In the genomic region with DNA sequence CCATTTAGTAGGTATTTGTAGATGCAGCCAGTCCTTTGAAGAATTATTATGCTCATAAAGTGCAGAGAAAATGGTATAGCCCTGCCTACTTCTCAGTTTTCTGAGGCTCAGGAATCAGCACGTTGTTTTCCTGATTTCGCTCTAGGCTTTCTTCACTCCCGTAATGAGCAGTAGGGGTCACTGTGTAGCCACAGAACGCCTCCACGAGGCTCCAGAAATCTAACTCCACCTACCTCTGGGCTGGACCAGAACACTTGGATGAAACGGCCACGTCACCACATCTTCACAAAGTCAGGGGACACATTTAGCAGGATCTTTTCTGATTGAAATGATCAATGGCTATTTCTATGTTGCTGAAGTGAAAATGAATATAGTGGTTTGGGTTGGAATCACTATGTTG, we compare ENCODE assay signal across 8 cellular contexts. TPM values are rescaled to one million over a fixed set of nuclear protein-coding genes. Genes with fewer than 3 reads are reported as not detected.
A peak's percentile ranks its signal among the peaks of the same experiment; 100 is the strongest.
DNase-seq lines count a peak whose midpoint lies in the region; ATAC-seq and TF ChIP-seq lines count a peak whose summit lies in the region.

No MANE protein-coding gene starts in this region.

- H3K27ac ChIP-seq in coronary artery (no peak overlapping the region), left lung (no peak overlapping the region)

- in situ Hi-C loops in G401 (cut with HindIII; ENCODE audit: low sequenced_read_pairs) = no loop called here

- H3K4me1 Mint-ChIP-seq in activated CD4-positive, alpha-beta T cell treated with anti-CD3 and anti-CD28 coated beads for 36 hours = peaks cover 3% of the 10 kb centered on the region

- H3K27me3 Mint-ChIP-seq in activated CD4-positive, alpha-beta T cell treated with anti-CD3 and anti-CD28 coated beads for 36 hours = peaks cover 15% of the 10 kb centered on the region

- H3K9me3 ChIP-seq in left lung = no peaks in the 10 kb centered on the region

- no peaks in the 10 kb centered on the region for H3K4me1 ChIP-seq in left lung

- TF ChIP-seq CTCF in coronary artery (IDR thresholded peaks at IDR 0.05) (peak; percentile 51), left lung (IDR thresholded peaks at IDR 0.05) (peak; percentile 71)

- CTCF ChIA-PET in activated CD4-positive, alpha-beta T cell treated with anti-CD3 and anti-CD28 coated beads for 36 hours (lab: Charles Lee) = interaction anchor here (0.6 to 6.8 kb wide), 11 partner anchors 9 to 456 kb away, joined by 3 to 74 read pairs (median 4); no protein-coding TSS in a partner anchor

- no peaks in the 10 kb centered on the region for H3K36me3 Mint-ChIP-seq in activated CD4-positive, alpha-beta T cell treated with anti-CD3 and anti-CD28 coated beads for 36 hours (ENCODE audit: low read depth)

- H3K27me3 ChIP-seq in left lung = peaks cover 0 to 40% of the 10 kb centered on the region in 2 donors

- ATAC-seq in HG02798 (IDR thresholded peaks at IDR 0.05; ENCODE audit: poor library complexity, unreplicated experiment) (peak; percentile 64), left lung (peak; percentile 94), HG02870 (IDR thresholded peaks at IDR 0.05; ENCODE audit: unreplicated experiment) (no peak)
- peak; percentile 95 for ATAC-seq in activated CD4-positive, alpha-beta T cell treated with anti-CD3 and anti-CD28 coated beads for 36 hours

- DNase-seq in G401 (ENCODE audit: low spot score) (peak; percentile 72), NCI-H446 treated with DMSO at 0.1 percent for 48 hours (lab: John Stamatoyannopoulos, UW) (peak; percentile 47), coronary artery (ENCODE audit: low spot score) (no peak), left lung (peak in 1 of 2 donors; percentile 73)
- peak; percentile 72 for DNase-seq in activated CD4-positive, alpha-beta T cell treated with anti-CD3 and anti-CD28 coated beads for 36 hours
- DNase-seq in stimulated activated CD4-positive, alpha-beta T cell treated with anti-CD3 and anti-CD28 coated beads, TNF-alpha, amount 100 ng/mL, for 4 hours (ENCODE audit: low read depth in 3 of 3) = peak in 2 of 3 experiments; percentile 12 to 23

- no peak overlapping the region for H3K4me3 Mint-ChIP-seq in activated CD4-positive, alpha-beta T cell treated with anti-CD3 and anti-CD28 coated beads for 36 hours

- intact Hi-C loops in activated CD4-positive, alpha-beta T cell treated with anti-CD3 and anti-CD28 coated beads for 36 hours (cut with DNase I, micrococcal nuclease) = loop anchor here (1.0 to 2.0 kb wide), 4 partner anchors 76 to 610 kb away; partner anchors contain the start of gene MTIF3 (in 1 of the 2)
- intact Hi-C loops in left lung (cut with DNase I) = no loop called here

- H3K9me3 Mint-ChIP-seq in activated CD4-positive, alpha-beta T cell treated with anti-CD3 and anti-CD28 coated beads for 36 hours (ENCODE audit: low read depth) = no peaks in the 10 kb centered on the region

- no peak overlapping the region for H3K4me3 ChIP-seq in coronary artery
- no peak overlapping the region for H3K4me3 ChIP-seq in left lung

- no peak overlapping the region for H3K27ac Mint-ChIP-seq in activated CD4-positive, alpha-beta T cell treated with anti-CD3 and anti-CD28 coated beads for 36 hours

- POLR2A ChIA-PET in activated CD4-positive, alpha-beta T cell treated with anti-CD3 and anti-CD28 coated beads for 36 hours (lab: Charles Lee) = no interaction called here

- H3K36me3 ChIP-seq in left lung = no peaks in the 10 kb centered on the region

RNA-seq across cellular contexts. Expression of gene GTF3A, which starts 49.8 kb away (rescaled TPM):
- 189 and 243 TPM in 2 replicates for total RNA-seq in G401 (2014; rRNA removed; shearing (Covaris generic))
- total RNA-seq in activated CD4-positive, alpha-beta T cell treated with anti-CD3 and anti-CD28 coated beads for 36 hours = 100 to 1,000 TPM; 177 to 208 TPM
- total RNA-seq in left lung = 100 to 1,000 TPM in 1 of 2 donors, 10 to 100 TPM in 1; 66.6 to 124 TPM

Comparison
In these comparisons a context has a peak if more than half of its experiments do, and no peak if none do; other contexts are left out.
1. intact Hi-C loops: an anchor here in activated CD4-positive, alpha-beta T cell treated with anti-CD3 and anti-CD28 coated beads for 36 hours (1.0 to 2.0 kb wide); none called in left lung.